1 cellular context compared by ENCODE assay signal in genomic region chr5:174734571-174735497, GRCh38.
A peak's percentile ranks its signal among the peaks of the same experiment; 100 is the strongest.
TF ChIP-seq lines count a peak whose summit lies in the region.

No MANE protein-coding gene starts in this region.

TF ChIP-seq in WTC11, 78 proteins besides CTCF, POLR2A, EP300 and RAD21 (continued from another document):
- 0 out of 2 replicates have a peak, but pooled peaks have one; percentile 68 for TF ChIP-seq ZNF512 (CRISPR knock-in tag; IDR thresholded peaks at IDR 0.05; ENCODE audit: borderline replicate concordance)
- TF ChIP-seq IRF2 (CRISPR knock-in tag; IDR thresholded peaks at IDR 0.05; ENCODE audit: borderline replicate concordance, low read depth), result no peak
- no peak for TF ChIP-seq NR3C1 (CRISPR knock-in tag; conservative IDR thresholded peaks at IDR 0.05; ENCODE audit: low read depth)
- no peak for TF ChIP-seq RELA (CRISPR knock-in tag; IDR thresholded peaks at IDR 0.05; ENCODE audit: borderline replicate concordance)
- no peak for TF ChIP-seq ZBTB21 (CRISPR knock-in tag; IDR thresholded peaks at IDR 0.05; ENCODE audit: borderline replicate concordance)
- TF ChIP-seq ZNF416 (CRISPR knock-in tag; IDR thresholded peaks at IDR 0.05), result no peak
- TF ChIP-seq NR1H2 (CRISPR knock-in tag; IDR thresholded peaks at IDR 0.05), result no peak
- TF ChIP-seq GTF2I (CRISPR knock-in tag; conservative IDR thresholded peaks at IDR 0.05), result no peak
- TF ChIP-seq FOXP4 (CRISPR knock-in tag; IDR thresholded peaks at IDR 0.05), result no peak
